21 cellular contexts compared by ENCODE assay signal in genomic region chr21:43330306-43330881, GRCh38.
"Had no signal": no experiment of that assay in that cellular context is flagged by ENCODE, and none has a peak within 500 bp of the region (broad histone marks: within the 10 kb centered on the region; RNA-seq: fewer than 3 reads in every experiment).

No MANE protein-coding gene starts in this region.

- H3K4me3 Mint-ChIP-seq: endodermal cell; naive thymus-derived CD8-positive, alpha-beta T cell; neural crest cell; stimulated activated naive B cell treated with anti-CD40 and anti-IgM and Interleukin-4, amounts not matched to agents 10 μg/mL and 1 μg/mL and 100 μg/mL, for 72 hours; stimulated activated naive CD8-positive, alpha-beta T cell treated with anti-CD3 and anti-CD28 coated beads, Interleukin-15, amount 100 ng/mL, for 72 hours had no signal

- H3K9me3 ChIP-seq: mucosa of descending colon, prostate gland, testis, tibial nerve had no signal

- H3K4me3 ChIP-seq: coronary artery, hepatocyte, mucosa of descending colon, prostate gland, testis, tibial nerve had no signal

- H3K9ac ChIP-seq: parathyroid adenoma had no signal

- H3K4me2 ChIP-seq: hepatocyte had no signal

- H3K36me3 Mint-ChIP-seq: naive thymus-derived CD8-positive, alpha-beta T cell; stimulated activated naive B cell treated with anti-CD40 and anti-IgM and Interleukin-4, amounts not matched to agents 10 μg/mL and 1 μg/mL and 100 μg/mL, for 72 hours had no signal

- FAIRE-seq: endothelial cell of umbilical vein had no signal

- ATAC-seq: foreskin keratinocyte; left colon; mucosa of descending colon; naive thymus-derived CD8-positive, alpha-beta T cell; sciatic nerve; stimulated activated naive B cell treated with anti-CD40 and anti-IgM and Interleukin-4, amounts not matched to agents 10 μg/mL and 1 μg/mL and 100 μg/mL, for 72 hours; stimulated activated naive CD8-positive, alpha-beta T cell treated with anti-CD3 and anti-CD28 coated beads, Interleukin-15, amount 100 ng/mL, for 72 hours had no signal

- H3K79me2 ChIP-seq: hepatocyte, parathyroid adenoma had no signal

- H3K27ac Mint-ChIP-seq: endodermal cell; naive thymus-derived CD8-positive, alpha-beta T cell; stimulated activated naive B cell treated with anti-CD40 and anti-IgM and Interleukin-4, amounts not matched to agents 10 μg/mL and 1 μg/mL and 100 μg/mL, for 72 hours; stimulated activated naive CD8-positive, alpha-beta T cell treated with anti-CD3 and anti-CD28 coated beads, Interleukin-15, amount 100 ng/mL, for 72 hours had no signal

- H3K36me3 ChIP-seq: prostate gland, tibial nerve had no signal

- H2AFZ ChIP-seq: hepatocyte, parathyroid adenoma had no signal

- H3K27me3 ChIP-seq: foreskin keratinocyte, hepatocyte, testis had no signal

- H3K27ac ChIP-seq: coronary artery, foreskin keratinocyte, hepatocyte, parathyroid adenoma, prostate gland, testis had no signal

- H3K9me3 Mint-ChIP-seq: endodermal cell; naive thymus-derived CD8-positive, alpha-beta T cell; neural crest cell had no signal

- H3K27me3 Mint-ChIP-seq: stimulated activated naive CD8-positive, alpha-beta T cell treated with anti-CD3 and anti-CD28 coated beads, Interleukin-15, amount 100 ng/mL, for 72 hours had no signal

- DNase-seq: effector CD4-positive, alpha-beta T cell; endodermal cell; erythroblast; foreskin keratinocyte; left colon; mammary epithelial cell; mucosa of descending colon; naive thymus-derived CD8-positive, alpha-beta T cell; stimulated activated CD4-positive, alpha-beta T cell treated with anti-CD3 and anti-CD28 coated beads, Interleukin-2, amount 100 ng/mL, for 24 hours; stimulated activated CD4-positive, alpha-beta T cell treated with anti-CD3 and anti-CD28 coated beads, Interleukin-4, amount 100 ng/mL, for 4 hours; stimulated activated naive B cell treated with anti-CD40 and anti-IgM and Interleukin-4, amounts not matched to agents 10 μg/mL and 1 μg/mL and 100 μg/mL, for 72 hours; stimulated activated naive CD8-positive, alpha-beta T cell treated with anti-CD3 and anti-CD28 coated beads, Interleukin-15, amount 100 ng/mL, for 72 hours; testis had no signal
